14 cellular contexts compared by ENCODE assay signal in the genomic region with DNA sequence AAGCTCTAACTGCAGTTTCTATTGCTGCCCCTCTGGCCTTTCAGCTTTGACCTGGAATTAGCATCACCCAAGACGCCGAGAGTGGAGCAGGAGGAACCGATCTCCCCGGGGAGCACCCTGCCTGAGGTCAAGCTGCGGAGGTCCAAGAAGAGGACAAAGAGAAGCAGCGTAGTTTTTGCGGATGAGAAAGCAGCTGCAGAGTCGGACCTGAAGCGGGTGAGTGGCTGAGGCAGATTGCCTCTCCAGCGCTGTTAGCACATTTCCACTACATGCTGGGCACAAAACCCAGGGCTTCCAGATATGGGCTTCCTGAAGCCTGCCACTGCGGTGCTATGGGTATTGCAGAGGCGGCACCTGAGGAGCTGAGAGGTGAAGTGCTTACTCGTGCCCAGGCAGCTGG. TPM values are rescaled to one million over a fixed set of nuclear protein-coding genes. Genes with fewer than 3 reads are reported as not detected.
A peak's percentile ranks its signal among the peaks of the same experiment; 100 is the strongest.
DNase-seq lines count a peak whose midpoint lies in the region; ATAC-seq lines count a peak whose summit lies in the region.
"Had no signal": no experiment of that assay in that cellular context is flagged by ENCODE, and none has a peak within 500 bp of the region (broad histone marks: within the 10 kb centered on the region; RNA-seq: fewer than 3 reads in every experiment).

No MANE protein-coding gene starts in this region.

- H3K9me3 Mint-ChIP-seq in activated CD4-positive, alpha-beta T cell treated with anti-CD3 and anti-CD28 coated beads for 36 hours (ENCODE audit: low read depth), result no peaks in the 10 kb centered on the region
- H3K9me3 Mint-ChIP-seq in activated naive CD4-positive, alpha-beta T cell treated with anti-CD3 and anti-CD28 coated beads, Interleukin-2, amount 50 U/mL, for 72 hours, result no peaks in the 10 kb centered on the region
- H3K9me3 Mint-ChIP-seq in natural killer cell treated with Interleukin-12 subunit alpha and Interleukin-12 subunit beta and Interleukin-15 and Interleukin-18, amount 100 ng/mL, for 72 hours, result no peaks in the 10 kb centered on the region
- H3K9me3 Mint-ChIP-seq: CD4-positive, alpha-beta T cell had no signal

- no peak for DNase-seq in activated CD4-positive, alpha-beta T cell treated with anti-CD3 and anti-CD28 coated beads for 36 hours
- no peak for DNase-seq in activated CD4-positive, alpha-beta T cell treated with anti-CD3 and anti-CD28 coated beads for 1 hour
- DNase-seq in activated naive CD4-positive, alpha-beta T cell treated with anti-CD3 and anti-CD28 coated beads, Interleukin-2, amount 50 U/mL, for 72 hours (ENCODE audit: low spot score in 2 of 2), result peak in 1 of 2 donors; percentile 47
- DNase-seq in activated naive CD4-positive, alpha-beta T cell treated with Interleukin-2 at 50 U/mL for 16 hours, result no peak
- peak; percentile 25 for DNase-seq in islet precursor cell
- DNase-seq in glomerular visceral epithelial cell (ENCODE audit: extremely low spot score), result no peak
- DNase-seq in natural killer cell treated with Interleukin-12 subunit alpha and Interleukin-12 subunit beta and Interleukin-15 and Interleukin-18, amount 100 ng/mL, for 72 hours (ENCODE audit: low spot score), result no peak
- DNase-seq: AML-193; Caco-2; CD4-positive, alpha-beta T cell; GM23248 had no signal

- CTCF ChIA-PET in activated CD4-positive, alpha-beta T cell treated with anti-CD3 and anti-CD28 coated beads for 36 hours (lab: Charles Lee), result interaction anchor here (2.9 kb wide), 1 partner anchor 8 kb away, joined by 8 read pairs; no protein-coding TSS in a partner anchor

- intact Hi-C loops in activated CD4-positive, alpha-beta T cell treated with anti-CD3 and anti-CD28 coated beads for 36 hours (cut with DNase I, micrococcal nuclease), result no loop called here

- peaks cover 77% of the 10 kb centered on the region for H3K36me3 Mint-ChIP-seq in activated CD4-positive, alpha-beta T cell treated with anti-CD3 and anti-CD28 coated beads for 36 hours (ENCODE audit: low read depth)
- peaks cover 27 to 35% of the 10 kb centered on the region in 2 donors for H3K36me3 Mint-ChIP-seq in activated naive CD4-positive, alpha-beta T cell treated with anti-CD3 and anti-CD28 coated beads, Interleukin-2, amount 50 U/mL, for 72 hours
- peaks cover 38% of the 10 kb centered on the region for H3K36me3 Mint-ChIP-seq in natural killer cell treated with Interleukin-12 subunit alpha and Interleukin-12 subunit beta and Interleukin-15 and Interleukin-18, amount 100 ng/mL, for 72 hours

- POLR2A ChIA-PET in activated CD4-positive, alpha-beta T cell treated with anti-CD3 and anti-CD28 coated beads for 36 hours (lab: Charles Lee), result no interaction called here

- ATAC-seq in activated CD4-positive, alpha-beta T cell treated with anti-CD3 and anti-CD28 coated beads for 36 hours, result no peak
- ATAC-seq in activated naive CD4-positive, alpha-beta T cell treated with anti-CD3 and anti-CD28 coated beads, Interleukin-2, amount 50 U/mL, for 72 hours, result no peak
- no peak for ATAC-seq in natural killer cell treated with Interleukin-12 subunit alpha and Interleukin-12 subunit beta and Interleukin-15 and Interleukin-18, amount 100 ng/mL, for 72 hours
- ATAC-seq: A549 had no signal

- H3K27me3 Mint-ChIP-seq in activated CD4-positive, alpha-beta T cell treated with anti-CD3 and anti-CD28 coated beads for 36 hours, result no peaks in the 10 kb centered on the region
- H3K27me3 Mint-ChIP-seq in natural killer cell treated with Interleukin-12 subunit alpha and Interleukin-12 subunit beta and Interleukin-15 and Interleukin-18, amount 100 ng/mL, for 72 hours, result no peaks in the 10 kb centered on the region
- H3K27me3 Mint-ChIP-seq: CD4-positive, alpha-beta T cell had no signal

- H3K4me1 Mint-ChIP-seq in activated CD4-positive, alpha-beta T cell treated with anti-CD3 and anti-CD28 coated beads for 36 hours, result peaks cover 22% of the 10 kb centered on the region
- H3K4me1 Mint-ChIP-seq in natural killer cell treated with Interleukin-12 subunit alpha and Interleukin-12 subunit beta and Interleukin-15 and Interleukin-18, amount 100 ng/mL, for 72 hours (ENCODE audit: low read depth in 2 of 2), result peaks cover 0 to 9% of the 10 kb centered on the region in 2 donors

- H3K27ac Mint-ChIP-seq in activated CD4-positive, alpha-beta T cell treated with anti-CD3 and anti-CD28 coated beads for 36 hours, result peak overlapping the region; percentile 30
- H3K27ac Mint-ChIP-seq in activated naive CD4-positive, alpha-beta T cell treated with anti-CD3 and anti-CD28 coated beads, Interleukin-2, amount 50 U/mL, for 72 hours, result peak overlapping the region; percentile 19 to 57
- H3K27ac Mint-ChIP-seq in natural killer cell treated with Interleukin-12 subunit alpha and Interleukin-12 subunit beta and Interleukin-15 and Interleukin-18, amount 100 ng/mL, for 72 hours, result no peak overlapping the region
- H3K27ac Mint-ChIP-seq: CD4-positive, alpha-beta T cell had no signal

- H3K4me3 Mint-ChIP-seq in activated CD4-positive, alpha-beta T cell treated with anti-CD3 and anti-CD28 coated beads for 36 hours, result no peak overlapping the region
- H3K4me3 Mint-ChIP-seq in natural killer cell treated with Interleukin-12 subunit alpha and Interleukin-12 subunit beta and Interleukin-15 and Interleukin-18, amount 100 ng/mL, for 72 hours, result no peak overlapping the region
- H3K4me3 Mint-ChIP-seq: CD4-positive, alpha-beta T cell had no signal

RNA-seq across cellular contexts. Expression of a gene that starts 26.8 kb away (rescaled TPM):
- not detected for total RNA-seq in activated CD4-positive, alpha-beta T cell treated with anti-CD3 and anti-CD28 coated beads for 36 hours
- not detected for total RNA-seq in activated naive CD4-positive, alpha-beta T cell treated with anti-CD3 and anti-CD28 coated beads, Interleukin-2, amount 50 U/mL, for 72 hours
- total RNA-seq in natural killer cell treated with Interleukin-12 subunit alpha and Interleukin-12 subunit beta and Interleukin-15 and Interleukin-18, amount 100 ng/mL, for 72 hours, result under 1 TPM; 0.25 to 0.64 TPM
- total RNA-seq: GM23248, H4, HT-29 had no signal

Comparison
In these comparisons a context has a peak if more than half of its experiments do, and no peak if none do; other contexts are left out.
1. H3K27ac Mint-ChIP-seq: peak in activated CD4-positive, alpha-beta T cell treated with anti-CD3 and anti-CD28 coated beads for 36 hours (single experiment) and activated naive CD4-positive, alpha-beta T cell treated with anti-CD3 and anti-CD28 coated beads, Interleukin-2, amount 50 U/mL, for 72 hours (2 of 2); none in natural killer cell treated with Interleukin-12 subunit alpha and Interleukin-12 subunit beta and Interleukin-15 and Interleukin-18, amount 100 ng/mL, for 72 hours (0 of 2).